In genomic region chr13:76723551-76724232, GRCh38 we compare ENCODE assay signal across 9 cellular contexts.
DNase-seq lines count a peak whose midpoint lies in the region; ATAC-seq and TF ChIP-seq lines count a peak whose summit lies in the region.
"Had no signal": no experiment of that assay in that cellular context is flagged by ENCODE, and none has a peak within 500 bp of the region (broad histone marks: within the 10 kb centered on the region; RNA-seq: fewer than 3 reads in every experiment).

No MANE protein-coding gene starts in this region.

- H3K4me1 ChIP-seq in trophoblast cell (ENCODE audit: control insufficient read depth in 1 of 2, insufficient read depth in 2 of 2, low read length in 2 of 2) (peaks cover 7 to 10% of the 10 kb centered on the region in 2 experiments), gastroesophageal sphincter (peaks cover 0 to 34% (median 10%) of the 10 kb centered on the region in 3 donors)

- peak overlapping the region; percentile 26 for H2BK5ac ChIP-seq in trophoblast cell (ENCODE audit: low read depth, low read length, poor library complexity)

- no peak for TF ChIP-seq EP300 in gastroesophageal sphincter (IDR thresholded peaks at IDR 0.05)

- no peak overlapping the region for H2BK120ac ChIP-seq in trophoblast cell (ENCODE audit: insufficient read depth, low read length, poor library complexity)

- TF ChIP-seq POLR2A in NB4 (IDR thresholded peaks at IDR 0.05; ENCODE audit: extremely low read depth, insufficient read length), result no peak
- no peak for TF ChIP-seq POLR2A in gastroesophageal sphincter (IDR thresholded peaks at IDR 0.05)

- no peak overlapping the region for H3K4ac ChIP-seq in trophoblast cell (ENCODE audit: low read depth, low read length)

- peaks cover 3% of the 10 kb centered on the region for H3K9me3 ChIP-seq in trophoblast cell (ENCODE audit: insufficient read depth, low read depth, low read length)
- H3K9me3 ChIP-seq in gastroesophageal sphincter, result no peaks in the 10 kb centered on the region

- no peak overlapping the region for H3K9ac ChIP-seq in trophoblast cell (ENCODE audit: low read length)

- peak overlapping the region; percentile 52 for H4K91ac ChIP-seq in trophoblast cell (ENCODE audit: low read depth, low read length)

- H3K23ac ChIP-seq in trophoblast cell (ENCODE audit: low read length), result no peak overlapping the region

- H2BK12ac ChIP-seq in trophoblast cell (ENCODE audit: low read length), result peak overlapping the region; percentile 45

- H2AFZ ChIP-seq in trophoblast cell (ENCODE audit: insufficient read depth, low read length, poor library complexity), result no peak overlapping the region

- DNase-seq in activated T-cell treated with anti-CD3 and anti-CD28 coated beads for 24 hours (ENCODE audit: low read depth) (peak; percentile 3), activated T-cell treated with anti-CD3 and anti-CD28 coated beads for 4 hours (no peak), NB4 (ENCODE audit: low read depth) (peak; percentile 17), fibroblast of gingiva (ENCODE audit: low read depth) (peak; percentile 79), trophoblast cell (peak; percentile 19 to 62)

- H3K27me3 ChIP-seq in trophoblast cell (ENCODE audit: insufficient read depth, low read length) (no peaks in the 10 kb centered on the region), gastroesophageal sphincter (no peaks in the 10 kb centered on the region)

- ATAC-seq in HG03442 (IDR thresholded peaks at IDR 0.05; ENCODE audit: unreplicated experiment) (no peak), HG03565 (IDR thresholded peaks at IDR 0.05; ENCODE audit: unreplicated experiment) (no peak), gastroesophageal sphincter (no peak)

- peaks cover 21% of the 10 kb centered on the region for H3K79me1 ChIP-seq in trophoblast cell (ENCODE audit: low read length)

- H3K79me2 ChIP-seq in trophoblast cell (ENCODE audit: control insufficient read depth, insufficient read depth, low read length, poor library complexity), result no peaks in the 10 kb centered on the region

- peak overlapping the region; percentile 46 for H4K8ac ChIP-seq in trophoblast cell (ENCODE audit: low read depth, low read length)

- H2AK5ac ChIP-seq in trophoblast cell (ENCODE audit: low read length), result no peak overlapping the region

- no peak overlapping the region for H3K14ac ChIP-seq in trophoblast cell (ENCODE audit: low read length)

- TF ChIP-seq CTCF in NB4 (IDR thresholded peaks at IDR 0.05; ENCODE audit: low read depth, low read length) (no peak), gastroesophageal sphincter (IDR thresholded peaks at IDR 0.05) (no peak)

- no peak overlapping the region for H3K4me3 ChIP-seq in NB4 (ENCODE audit: low read depth, low read length)
- no peak overlapping the region for H3K4me3 ChIP-seq in trophoblast cell (ENCODE audit: low read depth, low read length)
- H3K4me3 ChIP-seq in gastroesophageal sphincter, result no peak overlapping the region

- H4K12ac ChIP-seq in trophoblast cell (ENCODE audit: low read depth, low read length), result no peak overlapping the region

- no peak overlapping the region for H3K18ac ChIP-seq in trophoblast cell (ENCODE audit: low read length)

- H3K36me3 ChIP-seq in trophoblast cell (ENCODE audit: control insufficient read depth in 1 of 2, insufficient read depth in 2 of 2, low read length in 2 of 2), result no peaks in the 10 kb centered on the region
- no peaks in the 10 kb centered on the region for H3K36me3 ChIP-seq in gastroesophageal sphincter

- H3K27ac ChIP-seq in trophoblast cell (ENCODE audit: low read depth, low read length) (peak overlapping the region; percentile 76), gastroesophageal sphincter (no peak overlapping the region)
- H3K27ac ChIP-seq: VCaP had no signal

- WGBS in trophoblast cell (ENCODE audit: extremely low coverage, insufficient coverage, insufficient read length), result no CpG with 5 or more reads among the region's 5 CpGs
- WGBS in gastroesophageal sphincter (ENCODE audit: low coverage in 1 of 2), 2 donors, result 55 to 68% methylated on average over 3 to 5 of the region's 5 CpGs

- no peak overlapping the region for H3K4me2 ChIP-seq in trophoblast cell (ENCODE audit: low read length)
